In the genomic region with DNA sequence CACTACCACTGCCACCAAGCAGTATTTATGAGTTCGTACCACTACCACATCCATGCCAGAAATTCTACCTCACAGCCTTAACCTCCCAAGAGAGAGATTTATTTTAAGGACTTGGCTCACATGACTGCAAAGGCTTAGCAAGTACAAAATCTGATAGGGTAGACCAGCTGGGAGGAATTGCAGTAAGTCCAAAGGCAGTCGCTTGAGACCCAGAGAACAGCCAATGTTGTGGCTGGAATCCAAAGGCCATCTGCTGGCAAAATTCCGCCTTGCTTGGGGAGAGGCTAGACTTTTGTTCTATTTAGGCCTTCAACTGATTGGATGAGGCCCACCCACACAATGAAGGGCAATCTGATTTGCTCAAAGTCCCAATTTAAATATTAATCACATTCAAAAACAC, we compare ENCODE assay signal across 2 cellular contexts.
TF ChIP-seq lines count a peak whose summit lies in the region.

No MANE protein-coding gene starts in this region.

TF ChIP-seq in SK-N-SH, 30 proteins besides CTCF, POLR2A, EP300 and RAD21 (continued from another document):
- TF ChIP-seq REST (IDR thresholded peaks at IDR 0.05; ENCODE audit: low read depth, low read length) (no peak), NRF1 (IDR thresholded peaks at IDR 0.05; ENCODE audit: low read depth, low read length) (no peak), YY1 (IDR thresholded peaks at IDR 0.05; ENCODE audit: low read depth) (no peak), RFX5 (IDR thresholded peaks at IDR 0.05; ENCODE audit: low read length) (no peak)

TF ChIP-seq in SK-N-SH treated with all-trans-retinoic acid at 6 μM for 48 hours, 23 proteins besides CTCF, POLR2A, EP300 and RAD21 (continued from another document):
- TF ChIP-seq PATZ1 (CRISPR knock-in tag; IDR thresholded peaks at IDR 0.05; ENCODE audit: borderline replicate concordance) (no peak), RARB (CRISPR knock-in tag; IDR thresholded peaks at IDR 0.05) (no peak), ZC3H10 (CRISPR knock-in tag; IDR thresholded peaks at IDR 0.05) (no peak)
TF ChIP-seq in SK-N-SH treated with all-trans-retinoic acid at 6 μM for 48 hours: peak in this region for 0.
